In genomic region chrX:13147147-13147546, GRCh38 we compare ENCODE assay signal across 35 cellular contexts.
"Had no signal": no experiment of that assay in that cellular context is flagged by ENCODE, and none has a peak within 500 bp of the region (broad histone marks: within the 10 kb centered on the region; RNA-seq: fewer than 3 reads in every experiment).

No MANE protein-coding gene starts in this region.

- H3K27ac ChIP-seq: adrenal gland, body of pancreas, brain microvascular endothelial cell, breast epithelium, VCaP had no signal

- H3K4me1 Mint-ChIP-seq: activated T-helper 17 cell treated with anti-CD3 and anti-CD28 coated beads, Interleukin-2, amount 50 U/mL, for 72 hours had no signal

- DNase-seq: activated B cell treated with CpG ODN at 0.5 μM for 24 hours; activated CD4-positive, alpha-beta memory T cell treated with anti-CD3 and anti-CD28 coated beads for 36 hours; activated CD4-positive, alpha-beta T cell treated with anti-CD3 and anti-CD28 coated beads for 4 hours; activated CD4-positive, alpha-beta T cell treated with anti-CD3 and anti-CD28 coated beads, Interleukin-2, amount 10 ng/mL, durations not matched to agents 24 days and 14 days; activated CD4-positive, alpha-beta T cell treated with anti-CD3 and anti-CD28 coated beads, Interleukin-2, amount 50 U/mL, for 1 hour; activated CD4-positive, alpha-beta T cell treated with anti-CD3 and anti-CD28 coated beads, Interleukin-2, amount 50 U/mL, for 4 hours; activated CD4-positive, CD25-positive, alpha-beta regulatory T cell treated with anti-CD3 and anti-CD28 coated beads, Interleukin-2, amount 50 U/mL, for 72 hours; activated CD8-positive, alpha-beta memory T cell treated with anti-CD3 and anti-CD28 coated beads, Interleukin-2, amount 50 U/mL, for 4 hours; activated CD8-positive, alpha-beta T cell treated with anti-CD3 and anti-CD28 coated beads for 36 hours; activated effector memory CD4-positive, alpha-beta T cell treated with anti-CD3 and anti-CD28 coated beads, Interleukin-2, amount 50 U/mL, for 16 hours; activated gamma-delta T cell treated with Interleukin-2 at 50 U/mL for 16 hours; activated naive CD4-positive, alpha-beta T cell; activated naive CD4-positive, alpha-beta T cell treated with anti-CD3 and anti-CD28 coated beads for 36 hours; activated naive CD4-positive, alpha-beta T cell treated with anti-CD3 and anti-CD28 coated beads, Interleukin-2, amount 50 U/mL, for 16 hours; activated naive CD8-positive, alpha-beta T cell treated with anti-CD3 and anti-CD28 coated beads for 36 hours; activated T-cell treated with anti-CD3 and anti-CD28 coated beads for 4 hours; activated T-cell treated with anti-CD3 and anti-CD28 coated beads, Interleukin-2, amount 50 U/mL, for 1 hour; activated T-cell treated with anti-CD3 and anti-CD28 coated beads, Interleukin-2, amount 50 U/mL, for 4 hours; activated T-cell treated with anti-CD3 and anti-CD28 coated beads, Interleukin-2, amount 50 U/mL, for 72 hours; adrenal gland; amniotic stem cell; aorta; body of pancreas; brain microvascular endothelial cell; central memory CD4-positive, alpha-beta T cell; T-helper 1 cell; T-helper 2 cell; T-helper 9 cell had no signal

- ATAC-seq: activated CD8-positive, alpha-beta T cell treated with anti-CD3 and anti-CD28 coated beads for 36 hours; activated naive CD4-positive, alpha-beta T cell treated with anti-CD3 and anti-CD28 coated beads, Interleukin-2, amount 50 U/mL, for 72 hours; activated T-cell treated with anti-CD3 and anti-CD28 coated beads, Interleukin-2, amount 50 U/mL, for 4 hours; activated T-cell treated with anti-CD3 and anti-CD28 coated beads, Interleukin-2, amount 50 U/mL, for 72 hours; activated T-helper 17 cell treated with anti-CD3 and anti-CD28 coated beads, Interleukin-2, amount 50 U/mL, for 72 hours; body of pancreas had no signal

- H3K27me3 Mint-ChIP-seq: activated B cell treated with CpG ODN at 0.5 μM for 24 hours; activated CD4-positive, alpha-beta memory T cell treated with anti-CD3 and anti-CD28 coated beads for 36 hours; activated CD4-positive, alpha-beta T cell treated with anti-CD3 and anti-CD28 coated beads, Interleukin-2, amount 10 ng/mL, durations not matched to agents 24 days and 14 days; activated CD8-positive, alpha-beta T cell treated with anti-CD3 and anti-CD28 coated beads for 36 hours; activated naive CD8-positive, alpha-beta T cell treated with anti-CD3 and anti-CD28 coated beads for 36 hours; activated T-helper 17 cell treated with anti-CD3 and anti-CD28 coated beads, Interleukin-2, amount 50 U/mL, for 72 hours had no signal

- H3K27ac Mint-ChIP-seq: activated B cell treated with CpG ODN at 0.5 μM for 24 hours; activated CD4-positive, alpha-beta memory T cell treated with anti-CD3 and anti-CD28 coated beads for 36 hours; activated CD4-positive, alpha-beta T cell treated with anti-CD3 and anti-CD28 coated beads, Interleukin-2, amount 10 ng/mL, durations not matched to agents 24 days and 14 days; activated CD8-positive, alpha-beta T cell treated with anti-CD3 and anti-CD28 coated beads for 36 hours; activated naive CD4-positive, alpha-beta T cell treated with anti-CD3 and anti-CD28 coated beads for 36 hours; activated naive CD4-positive, alpha-beta T cell treated with anti-CD3 and anti-CD28 coated beads, Interleukin-2, amount 50 U/mL, for 72 hours; activated naive CD8-positive, alpha-beta T cell treated with anti-CD3 and anti-CD28 coated beads for 36 hours; activated T-cell treated with anti-CD3 and anti-CD28 coated beads, Interleukin-2, amount 50 U/mL, for 72 hours; activated T-helper 1 cell treated with anti-CD3 and anti-CD28 coated beads, Interleukin-12 subunit alpha, Interleukin-12 subunit beta, Interleukin-2, Interleukin-4 antibody, amounts not matched to agents 30 ng/mL and 10 ng/mL and 1 ng/mL, durations not matched to agents 14 hours and 24 hours and 36 hours; activated T-helper 17 cell treated with anti-CD3 and anti-CD28 coated beads, Interleukin-2, amount 50 U/mL, for 72 hours; T-helper 1 cell treated with Interleukin-12 subunit alpha and Interleukin-12 subunit beta and Interleukin-4 antibody, amounts not matched to agents 30 μg/mL and 1 μg/mL, for 36 hours; T-helper 2 cell treated with Interferon-gamma antibody and Interleukin-4, amounts not matched to agents 5 μg/mL and 100 μg/mL, for 36 hours had no signal

- H3K27me3 ChIP-seq: adrenal gland, body of pancreas, brain microvascular endothelial cell had no signal

- H3K4me3 ChIP-seq: adrenal gland, body of pancreas, breast epithelium had no signal

- H3K9me3 ChIP-seq: adrenal gland, body of pancreas had no signal

- H3K36me3 Mint-ChIP-seq: activated CD4-positive, alpha-beta memory T cell treated with anti-CD3 and anti-CD28 coated beads for 36 hours had no signal

- H3K36me3 ChIP-seq: adrenal gland, brain microvascular endothelial cell, breast epithelium had no signal

- H3K4me1 ChIP-seq: adrenal gland, body of pancreas, breast epithelium had no signal

- H3K4me3 Mint-ChIP-seq: activated B cell treated with CpG ODN at 0.5 μM for 24 hours; activated CD4-positive, alpha-beta memory T cell treated with anti-CD3 and anti-CD28 coated beads for 36 hours; activated CD4-positive, alpha-beta T cell treated with anti-CD3 and anti-CD28 coated beads, Interleukin-2, amount 10 ng/mL, durations not matched to agents 24 days and 14 days; activated CD8-positive, alpha-beta T cell treated with anti-CD3 and anti-CD28 coated beads for 36 hours; activated naive CD4-positive, alpha-beta T cell treated with anti-CD3 and anti-CD28 coated beads for 36 hours; activated naive CD8-positive, alpha-beta T cell treated with anti-CD3 and anti-CD28 coated beads for 36 hours; activated T-cell treated with anti-CD3 and anti-CD28 coated beads, Interleukin-2, amount 50 U/mL, for 4 hours; activated T-cell treated with anti-CD3 and anti-CD28 coated beads, Interleukin-2, amount 50 U/mL, for 72 hours; activated T-helper 1 cell treated with anti-CD3 and anti-CD28 coated beads, Interleukin-12 subunit alpha, Interleukin-12 subunit beta, Interleukin-2, Interleukin-4 antibody, amounts not matched to agents 30 ng/mL and 10 ng/mL and 1 ng/mL, durations not matched to agents 14 hours and 24 hours and 36 hours; activated T-helper 17 cell treated with anti-CD3 and anti-CD28 coated beads, Interleukin-2, amount 50 U/mL, for 72 hours; T-helper 1 cell treated with Interleukin-12 subunit alpha and Interleukin-12 subunit beta and Interleukin-4 antibody, amounts not matched to agents 30 μg/mL and 1 μg/mL, for 36 hours; T-helper 2 cell treated with Interferon-gamma antibody and Interleukin-4, amounts not matched to agents 5 μg/mL and 100 μg/mL, for 36 hours had no signal
